ENCODE assay signal across 20 cellular contexts in the genomic region with DNA sequence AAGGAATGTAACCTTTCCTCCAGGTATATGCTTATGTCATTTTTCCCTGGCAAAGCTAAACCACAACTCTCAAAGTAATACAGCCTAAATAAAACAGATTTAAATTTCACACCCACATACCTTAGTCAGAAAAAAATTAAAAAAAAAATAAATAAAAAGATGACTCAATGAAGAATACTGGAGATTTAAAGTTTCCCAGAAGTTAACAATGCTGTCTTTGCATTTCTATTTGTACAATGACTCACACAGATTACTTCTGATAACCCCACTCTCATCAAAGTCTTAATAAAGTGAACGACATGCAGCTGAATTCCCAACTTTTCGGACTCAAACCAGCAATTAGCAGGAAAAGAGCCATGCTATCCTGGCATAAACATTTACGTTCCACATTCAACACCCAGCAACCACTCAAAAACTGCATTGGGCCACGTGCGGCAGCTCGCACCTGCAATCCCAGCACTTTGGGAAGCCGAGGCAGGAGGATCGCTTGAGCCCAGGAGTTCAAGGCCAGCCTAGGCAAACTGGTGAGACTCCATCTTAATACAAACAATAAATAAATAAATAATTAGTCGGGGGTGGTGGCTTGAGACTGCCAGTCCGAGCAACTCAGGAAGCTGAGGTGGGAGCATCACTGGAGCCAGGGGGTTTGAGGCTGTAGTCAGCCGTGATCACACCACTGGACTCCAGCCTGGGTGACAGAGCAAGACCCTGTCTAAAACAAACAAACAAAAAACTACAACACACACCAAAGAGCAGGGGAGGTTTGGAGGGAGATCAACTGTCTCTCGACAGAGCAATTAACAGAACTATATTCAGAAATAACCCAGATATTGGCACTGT.
DNase-seq lines count a peak whose midpoint lies in the region; ATAC-seq and TF ChIP-seq lines count a peak whose summit lies in the region.
"Had no signal": no experiment of that assay in that cellular context is flagged by ENCODE, and none has a peak within 500 bp of the region (broad histone marks: within the 10 kb centered on the region; RNA-seq: fewer than 3 reads in every experiment).

No MANE protein-coding gene starts in this region.

- no peak for TF ChIP-seq RAD21 in HCT116 (IDR thresholded peaks at IDR 0.05; ENCODE audit: low read depth)

- H3K27ac Mint-ChIP-seq in Caco-2 (ENCODE audit: unreplicated experiment), result no peak overlapping the region
- H3K27ac Mint-ChIP-seq: activated CD8-positive, alpha-beta T cell treated with anti-CD3 and anti-CD28 coated beads for 36 hours; activated T-helper 17 cell treated with anti-CD3 and anti-CD28 coated beads, Interleukin-2, amount 50 U/mL, for 72 hours; GM23338; neural progenitor cell had no signal

- H4K20me1 ChIP-seq in HCT116 (ENCODE audit: insufficient read depth) (no peaks in the 10 kb centered on the region), fibroblast of lung (ENCODE audit: control insufficient read depth, extremely low read depth, insufficient read depth, low read length) (no peaks in the 10 kb centered on the region)
- H4K20me1 ChIP-seq: BLaER1 had no signal

- intact Hi-C loops in HCT116 (cut with micrococcal nuclease), result no loop called here
- intact Hi-C loops in mucosa of descending colon (cut with DNase I, micrococcal nuclease), result no loop called here
- intact Hi-C loops in Caco-2 (cut with micrococcal nuclease; ENCODE audit: unreplicated experiment), result no loop called here

- no peaks in the 10 kb centered on the region for H3K9me3 ChIP-seq in HCT116 (ENCODE audit: control insufficient read depth in 1 of 2, insufficient read depth in 1 of 2, low read depth in 1 of 2, low read length in 2 of 2)
- no peaks in the 10 kb centered on the region for H3K9me3 ChIP-seq in RWPE2 (ENCODE audit: severe bottlenecking)
- H3K9me3 ChIP-seq in fibroblast of lung (ENCODE audit: control insufficient read depth, insufficient read depth, low read depth, low read length), result no peaks in the 10 kb centered on the region
- no peaks in the 10 kb centered on the region for H3K9me3 ChIP-seq in mucosa of descending colon
- no peaks in the 10 kb centered on the region for H3K9me3 ChIP-seq in Caco-2
- H3K9me3 ChIP-seq: BLaER1 had no signal

- no peak for DNase-seq in HCT116 (ENCODE audit: low read depth, low spot score)
- no peak for DNase-seq in RWPE2 (ENCODE audit: low spot score)
- DNase-seq in fibroblast of lung (ENCODE audit: low read depth in 2 of 2), result peak; percentile 47 to 90
- DNase-seq in pulmonary artery endothelial cell (ENCODE audit: low read depth, low spot score), result peak; percentile 32
- no peak for DNase-seq in ecto neural progenitor cell (ENCODE audit: low spot score)
- DNase-seq in NCI-H2107 (lab: John Stamatoyannopoulos, UW), result no peak
- DNase-seq in mucosa of descending colon, result no peak
- DNase-seq in Caco-2, result no peak
- DNase-seq: activated CD8-positive, alpha-beta T cell treated with anti-CD3 and anti-CD28 coated beads for 36 hours; amniotic stem cell; cortex of kidney; mesendoderm; NCI-H1417 treated with DMSO at 0.1 percent for 48 hours; NCI-H446; stimulated activated naive CD8-positive, alpha-beta T cell treated with anti-CD3 and anti-CD28 coated beads, Interleukin-15, amount 100 ng/mL, for 72 hours had no signal

- TF ChIP-seq CTCF in HCT116 (IDR thresholded peaks at IDR 0.05 in 2 of 3, conservative IDR thresholded peaks at IDR 0.05 in 1 of 3; ENCODE audit: borderline replicate concordance in 1 of 3, insufficient read depth in 1 of 3, low read depth in 2 of 3, low read length in 2 of 3) (no peak), RWPE2 (IDR thresholded peaks at IDR 0.05; ENCODE audit: poor library complexity, severe bottlenecking) (no peak), fibroblast of lung (conservative IDR thresholded peaks at IDR 0.05 in 1 of 2, IDR thresholded peaks at IDR 0.05 in 1 of 2; ENCODE audit: low read depth in 1 of 2, low read length in 2 of 2) (no peak), mucosa of descending colon (IDR thresholded peaks at IDR 0.05) (no peak), Caco-2 (IDR thresholded peaks at IDR 0.05; ENCODE audit: insufficient read depth in 1 of 2, low read depth in 1 of 2, low read length in 1 of 2, severe bottlenecking in 1 of 2, unreplicated experiment in 1 of 2) (no peak)

- 0 out of 2 replicates have a peak overlapping the region, but pooled peaks have one; percentile 16 for H3K27ac ChIP-seq in HCT116 (ENCODE audit: low read depth, low read length)
- H3K27ac ChIP-seq in RWPE2 (ENCODE audit: poor library complexity, severe bottlenecking), result no peak overlapping the region
- no peak overlapping the region for H3K27ac ChIP-seq in fibroblast of lung (ENCODE audit: insufficient read depth, low read length)
- H3K27ac ChIP-seq: BLaER1, KMS-11, neural progenitor cell had no signal

- peaks cover 0 to 9% of the 10 kb centered on the region in 2 experiments; a peak in 1 of 4 replicates for H3K4me1 ChIP-seq in HCT116 (ENCODE audit: control insufficient read depth in 1 of 2, insufficient read depth in 2 of 2, low read length in 2 of 2)
- H3K4me1 ChIP-seq in RWPE2 (ENCODE audit: insufficient read depth, poor library complexity, severe bottlenecking), result peaks cover 8% of the 10 kb centered on the region
- no peaks in the 10 kb centered on the region for H3K4me1 ChIP-seq in fibroblast of lung (ENCODE audit: control insufficient read depth, extremely low read depth, insufficient read depth, low read length)
- no peaks in the 10 kb centered on the region for H3K4me1 ChIP-seq in mucosa of descending colon (ENCODE audit: low read depth)
- no peaks in the 10 kb centered on the region; the same call in 1 of the 2 replicates for H3K4me1 ChIP-seq in Caco-2
- H3K4me1 ChIP-seq: neural progenitor cell had no signal

- no peak overlapping the region for H3K4me3 Mint-ChIP-seq in Caco-2 (ENCODE audit: unreplicated experiment)
- H3K4me3 Mint-ChIP-seq: activated CD8-positive, alpha-beta T cell treated with anti-CD3 and anti-CD28 coated beads for 36 hours; activated T-helper 17 cell treated with anti-CD3 and anti-CD28 coated beads, Interleukin-2, amount 50 U/mL, for 72 hours; GM23338; neural progenitor cell; stimulated activated naive CD8-positive, alpha-beta T cell treated with anti-CD3 and anti-CD28 coated beads, Interleukin-15, amount 100 ng/mL, for 72 hours had no signal

- no peaks in the 10 kb centered on the region for H3K36me3 Mint-ChIP-seq in Caco-2 (ENCODE audit: insufficient read depth, unreplicated experiment)

- CTCF ChIA-PET in HCT116 (lab: Charles Lee), result no interaction called here
- CTCF ChIA-PET in Caco-2 (lab: Charles Lee), result no interaction called here

- H2AFZ ChIP-seq in HCT116 (ENCODE audit: low read depth, low read length, poor library complexity, severe bottlenecking), result no peak overlapping the region
- H2AFZ ChIP-seq in fibroblast of lung (ENCODE audit: low read length), result no peak overlapping the region
- H2AFZ ChIP-seq: GM23338, neural progenitor cell had no signal

- H3K9me2 ChIP-seq in HCT116 (ENCODE audit: insufficient read depth), result no peaks in the 10 kb centered on the region

- H3K27me3 Mint-ChIP-seq in Caco-2 (ENCODE audit: insufficient read depth, unreplicated experiment), result no peaks in the 10 kb centered on the region
- H3K27me3 Mint-ChIP-seq: activated T-helper 17 cell treated with anti-CD3 and anti-CD28 coated beads, Interleukin-2, amount 50 U/mL, for 72 hours had no signal

- H3K4me1 Mint-ChIP-seq in Caco-2 (ENCODE audit: low read depth, unreplicated experiment), result peaks cover 5% of the 10 kb centered on the region
- H3K4me1 Mint-ChIP-seq: activated T-helper 17 cell treated with anti-CD3 and anti-CD28 coated beads, Interleukin-2, amount 50 U/mL, for 72 hours; GM23338; neural progenitor cell had no signal

- RAD21 ChIA-PET in HCT116 (lab: Charles Lee; ENCODE audit: low non-redundant PET in 1 of 2, low total read pairs in 2 of 2, uncharacterized antibody in 2 of 2, unreplicated experiment in 2 of 2), result no interaction called here

- H3K4me2 ChIP-seq in HCT116 (ENCODE audit: low read length), result no peak overlapping the region
- H3K4me2 ChIP-seq in fibroblast of lung (ENCODE audit: extremely low read depth, insufficient read depth, low read length), result no peak overlapping the region
- H3K4me2 ChIP-seq: BLaER1, GM23338, KMS-11, neural progenitor cell had no signal

- H3K79me2 ChIP-seq in HCT116 (ENCODE audit: insufficient read depth, low read length) (no peaks in the 10 kb centered on the region), fibroblast of lung (ENCODE audit: control insufficient read depth, insufficient read depth, low read length) (no peaks in the 10 kb centered on the region)

- H3K4me3 ChIP-seq in HCT116 (replicated peaks in 1 of 2; ENCODE audit: low read depth in 1 of 2, low read length in 2 of 2), result no peak overlapping the region
- no peak overlapping the region for H3K4me3 ChIP-seq in RWPE2 (ENCODE audit: severe bottlenecking)
- H3K4me3 ChIP-seq in fibroblast of lung (replicated peaks in 1 of 4; ENCODE audit: control extremely low read depth in 1 of 4, insufficient read depth in 1 of 4, low read depth in 3 of 4, low read length in 4 of 4), result no peak overlapping the region
- no peak overlapping the region for H3K4me3 ChIP-seq in mucosa of descending colon
- H3K4me3 ChIP-seq in Caco-2 (ENCODE audit: low read depth, low read length), result no peak overlapping the region
- H3K4me3 ChIP-seq: BLaER1, GM23338, neural progenitor cell had no signal

- H3K27me3 ChIP-seq in HCT116 (ENCODE audit: insufficient read depth, low read length) (no peaks in the 10 kb centered on the region), RWPE2 (ENCODE audit: insufficient read depth, poor library complexity, severe bottlenecking) (no peaks in the 10 kb centered on the region), fibroblast of lung (ENCODE audit: control insufficient read depth, insufficient read depth, low read length) (no peaks in the 10 kb centered on the region), Caco-2 (replicated peaks; ENCODE audit: control insufficient read depth, insufficient read depth, low read length) (no peaks in the 10 kb centered on the region)
- H3K27me3 ChIP-seq: BLaER1, neural progenitor cell had no signal

- H3K36me3 ChIP-seq in HCT116 (ENCODE audit: control insufficient read depth in 1 of 2, insufficient read depth in 2 of 2, low read length in 2 of 2) (no peaks in the 10 kb centered on the region), RWPE2 (ENCODE audit: low read depth) (no peaks in the 10 kb centered on the region; the same call in 1 of the 2 replicates), fibroblast of lung (ENCODE audit: control insufficient read depth, insufficient read depth, low read length) (no peaks in the 10 kb centered on the region), mucosa of descending colon (ENCODE audit: low read depth) (no peaks in the 10 kb centered on the region), Caco-2 (ENCODE audit: control insufficient read depth, insufficient read depth, low read length) (no peaks in the 10 kb centered on the region)
- H3K36me3 ChIP-seq: BLaER1, neural progenitor cell had no signal

- BruUV-seq in HCT116 (replicated peaks; lab: Mats Ljungman, UMichigan) (no TSS peak), Caco-2 (replicated peaks; lab: Mats Ljungman, UMichigan) (no TSS peak)

- H3K9me3 Mint-ChIP-seq in Caco-2 (ENCODE audit: unreplicated experiment), result no peaks in the 10 kb centered on the region
- H3K9me3 Mint-ChIP-seq: activated CD8-positive, alpha-beta T cell treated with anti-CD3 and anti-CD28 coated beads for 36 hours; activated T-helper 17 cell treated with anti-CD3 and anti-CD28 coated beads, Interleukin-2, amount 50 U/mL, for 72 hours; GM23338; neural progenitor cell; stimulated activated naive CD8-positive, alpha-beta T cell treated with anti-CD3 and anti-CD28 coated beads, Interleukin-15, amount 100 ng/mL, for 72 hours had no signal

- no peak for ATAC-seq in HCT116
- peak; percentile 83 for ATAC-seq in RWPE2 (ENCODE audit: low read depth)
- no peak for ATAC-seq in mucosa of descending colon
- ATAC-seq: activated CD8-positive, alpha-beta T cell treated with anti-CD3 and anti-CD28 coated beads for 36 hours; activated T-helper 17 cell treated with anti-CD3 and anti-CD28 coated beads, Interleukin-2, amount 50 U/mL, for 72 hours; GM23338; stimulated activated naive CD8-positive, alpha-beta T cell treated with anti-CD3 and anti-CD28 coated beads, Interleukin-15, amount 100 ng/mL, for 72 hours had no signal

- TF ChIP-seq POLR2A in HCT116 (IDR thresholded peaks at IDR 0.05; ENCODE audit: borderline replicate concordance, extremely low read depth, insufficient read depth, insufficient read length), result no peak

- H3K9ac ChIP-seq in HCT116 (ENCODE audit: low read length) (no peak overlapping the region), fibroblast of lung (ENCODE audit: insufficient read depth, low read length) (no peak overlapping the region)
- H3K9ac ChIP-seq: BLaER1, KMS-11, neural progenitor cell had no signal

- POLR2A ChIA-PET in HCT116 (lab: Charles Lee), result no interaction called here
- POLR2A ChIA-PET in Caco-2 (lab: Charles Lee), result no interaction called here

Comparison
In these comparisons a context has a peak if more than half of its experiments do, and no peak if none do; other contexts are left out.
1. DNase-seq: peak in fibroblast of lung (2 of 2) and pulmonary artery endothelial cell (single experiment); none in HCT116 (single experiment), RWPE2 (single experiment), ecto neural progenitor cell (single experiment), NCI-H2107 (single experiment), mucosa of descending colon (0 of 3) and Caco-2 (0 of 2).